9 cellular contexts compared by ENCODE assay signal in the genomic region with DNA sequence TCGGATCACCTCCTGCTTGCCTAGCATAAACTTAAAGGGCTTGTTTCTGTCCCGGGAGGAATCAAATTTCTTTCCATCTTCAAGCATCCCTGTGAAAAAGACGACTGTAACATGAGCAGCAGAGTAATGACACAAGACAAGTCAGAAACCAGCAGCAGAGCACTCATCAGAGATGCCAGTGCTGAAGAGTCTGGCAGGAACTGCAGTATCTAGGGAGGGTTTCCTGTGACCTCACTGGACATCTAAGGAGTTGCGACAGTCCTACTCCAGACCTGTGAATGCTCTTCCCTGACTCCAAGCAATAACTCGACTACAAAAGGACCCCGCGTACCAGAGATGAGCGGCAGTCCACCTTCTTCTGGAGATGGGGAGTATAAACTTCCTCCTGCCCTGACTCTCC. TPM values are rescaled to one million over a fixed set of nuclear protein-coding genes. Genes with fewer than 3 reads are reported as not detected.
DNase-seq lines count a peak whose midpoint lies in the region; ATAC-seq and TF ChIP-seq lines count a peak whose summit lies in the region.
"Had no signal": no experiment of that assay in that cellular context is flagged by ENCODE, and none has a peak within 500 bp of the region (broad histone marks: within the 10 kb centered on the region; RNA-seq: fewer than 3 reads in every experiment).

No MANE protein-coding gene starts in this region.

- H3K4me3 ChIP-seq in foreskin fibroblast (ENCODE audit: low read depth in 1 of 2, low read length in 2 of 2): no peak overlapping the region
- H3K4me3 ChIP-seq: SJSA1 had no signal

- H3K36me3 Mint-ChIP-seq in activated CD4-positive, alpha-beta T cell treated with anti-CD3 and anti-CD28 coated beads, Interleukin-2, amount 10 ng/mL, durations not matched to agents 7 days and 5 days (ENCODE audit: low read depth): peaks cover 61% of the 10 kb centered on the region
- H3K36me3 Mint-ChIP-seq in stimulated activated effector memory CD8-positive, alpha-beta T cell treated with anti-CD3 and anti-CD28 coated beads, Interleukin-12 subunit alpha, Interleukin-12 subunit beta, amount 100 ng/mL, for 72 hours: peaks cover 89% of the 10 kb centered on the region

- H3K27me3 Mint-ChIP-seq in activated CD4-positive, alpha-beta T cell treated with anti-CD3 and anti-CD28 coated beads, Interleukin-2, amount 10 ng/mL, durations not matched to agents 7 days and 5 days: no peaks in the 10 kb centered on the region

- TF ChIP-seq CTCF in foreskin fibroblast (IDR thresholded peaks at IDR 0.05; ENCODE audit: low read depth, low read length): no peak

- H3K4me3 Mint-ChIP-seq in activated CD4-positive, alpha-beta T cell treated with anti-CD3 and anti-CD28 coated beads, Interleukin-2, amount 10 ng/mL, durations not matched to agents 7 days and 5 days: no peak overlapping the region
- H3K4me3 Mint-ChIP-seq in stimulated activated effector memory CD8-positive, alpha-beta T cell treated with anti-CD3 and anti-CD28 coated beads, Interleukin-12 subunit alpha, Interleukin-12 subunit beta, amount 100 ng/mL, for 72 hours: peak overlapping the region; percentile 17

- POLR2A ChIA-PET in activated CD4-positive, alpha-beta T cell treated with anti-CD3 and anti-CD28 coated beads, Interleukin-2, amount 10 ng/mL, durations not matched to agents 7 days and 5 days (lab: Charles Lee): no interaction called here
- POLR2A ChIA-PET in HEK293T (lab: Yijun Ruan, JAX): no interaction called here

- ATAC-seq in SK-N-SH treated with all-trans-retinoic acid at 6 μM for 48 hours (peak; percentile 89), HG02571 (IDR thresholded peaks at IDR 0.05; ENCODE audit: unreplicated experiment) (no peak)
- ATAC-seq in stimulated activated effector memory CD8-positive, alpha-beta T cell treated with anti-CD3 and anti-CD28 coated beads, Interleukin-12 subunit alpha, Interleukin-12 subunit beta, amount 100 ng/mL, for 72 hours: no peak

- CTCF ChIA-PET in activated CD4-positive, alpha-beta T cell treated with anti-CD3 and anti-CD28 coated beads, Interleukin-2, amount 10 ng/mL, durations not matched to agents 7 days and 5 days (lab: Charles Lee): no interaction called here
- CTCF ChIA-PET in HEK293T (lab: Yijun Ruan, JAX): no interaction called here

- H3K27ac Mint-ChIP-seq in activated CD4-positive, alpha-beta T cell treated with anti-CD3 and anti-CD28 coated beads, Interleukin-2, amount 10 ng/mL, durations not matched to agents 7 days and 5 days: peak overlapping the region; percentile 62
- H3K27ac Mint-ChIP-seq in stimulated activated effector memory CD8-positive, alpha-beta T cell treated with anti-CD3 and anti-CD28 coated beads, Interleukin-12 subunit alpha, Interleukin-12 subunit beta, amount 100 ng/mL, for 72 hours: peak overlapping the region; percentile 93

- DNase-seq in activated CD4-positive, alpha-beta T cell treated with anti-CD3 and anti-CD28 coated beads, Interleukin-2, amount 10 ng/mL, durations not matched to agents 7 days and 5 days: no peak
- DNase-seq in activated CD4-positive, alpha-beta T cell treated with anti-CD3 and anti-CD28 coated beads, Interleukin-2, amount 50 U/mL, for 48 hours: no peak
- peak; percentile 84 to 88 for DNase-seq in foreskin fibroblast
- no peak for DNase-seq in stimulated activated effector memory CD8-positive, alpha-beta T cell treated with anti-CD3 and anti-CD28 coated beads, Interleukin-12 subunit alpha, Interleukin-12 subunit beta, amount 100 ng/mL, for 72 hours (ENCODE audit: low spot score in 2 of 2)
- DNase-seq in NAMALWA (ENCODE audit: low spot score): no peak
- no peak for DNase-seq in HEK293T (ENCODE audit: extremely low spot score)

- no peaks in the 10 kb centered on the region for H3K9me3 Mint-ChIP-seq in activated CD4-positive, alpha-beta T cell treated with anti-CD3 and anti-CD28 coated beads, Interleukin-2, amount 10 ng/mL, durations not matched to agents 7 days and 5 days
- H3K9me3 Mint-ChIP-seq in stimulated activated effector memory CD8-positive, alpha-beta T cell treated with anti-CD3 and anti-CD28 coated beads, Interleukin-12 subunit alpha, Interleukin-12 subunit beta, amount 100 ng/mL, for 72 hours: no peaks in the 10 kb centered on the region

- peaks cover 81% of the 10 kb centered on the region for H3K4me1 Mint-ChIP-seq in activated CD4-positive, alpha-beta T cell treated with anti-CD3 and anti-CD28 coated beads, Interleukin-2, amount 10 ng/mL, durations not matched to agents 7 days and 5 days
- H3K4me1 Mint-ChIP-seq in stimulated activated effector memory CD8-positive, alpha-beta T cell treated with anti-CD3 and anti-CD28 coated beads, Interleukin-12 subunit alpha, Interleukin-12 subunit beta, amount 100 ng/mL, for 72 hours: peaks cover 58% of the 10 kb centered on the region

TF ChIP-seq in SK-N-SH treated with all-trans-retinoic acid at 6 μM for 48 hours, 23 proteins besides CTCF, POLR2A, EP300 and RAD21:
- TF ChIP-seq ZC3H10 (CRISPR knock-in tag; IDR thresholded peaks at IDR 0.05): no peak
- TF ChIP-seq, protein P1, sequence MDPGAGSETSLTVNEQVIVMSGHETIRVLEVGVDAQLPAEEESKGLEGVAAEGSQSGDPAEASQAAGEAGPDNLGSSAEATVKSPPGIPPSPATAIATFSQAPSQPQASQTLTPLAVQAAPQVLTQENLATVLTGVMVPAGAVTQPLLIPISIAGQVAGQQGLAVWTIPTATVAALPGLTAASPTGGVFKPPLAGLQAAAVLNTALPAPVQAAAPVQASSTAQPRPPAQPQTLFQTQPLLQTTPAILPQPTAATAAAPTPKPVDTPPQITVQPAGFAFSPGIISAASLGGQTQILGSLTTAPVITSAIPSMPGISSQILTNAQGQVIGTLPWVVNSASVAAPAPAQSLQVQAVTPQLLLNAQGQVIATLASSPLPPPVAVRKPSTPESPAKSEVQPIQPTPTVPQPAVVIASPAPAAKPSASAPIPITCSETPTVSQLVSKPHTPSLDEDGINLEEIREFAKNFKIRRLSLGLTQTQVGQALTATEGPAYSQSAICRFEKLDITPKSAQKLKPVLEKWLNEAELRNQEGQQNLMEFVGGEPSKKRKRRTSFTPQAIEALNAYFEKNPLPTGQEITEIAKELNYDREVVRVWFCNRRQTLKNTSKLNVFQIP (CRISPR knock-in tag; IDR thresholded peaks at IDR 0.05; ENCODE audit: borderline replicate concordance, low read depth): no peak
- no peak for TF ChIP-seq CSDC2 (CRISPR knock-in tag; IDR thresholded peaks at IDR 0.05)
- no peak for TF ChIP-seq ISL1 (CRISPR knock-in tag; IDR thresholded peaks at IDR 0.05)
- no peak for TF ChIP-seq ZFP3 (CRISPR knock-in tag; IDR thresholded peaks at IDR 0.05)

TF ChIP-seq in HEK293T, 16 proteins besides CTCF, POLR2A, EP300 and RAD21:
- TF ChIP-seq TARDBP (IDR thresholded peaks at IDR 0.05) (no peak), FOXA1 (IDR thresholded peaks at IDR 0.05) (no peak), NFRKB (IDR thresholded peaks at IDR 0.05) (no peak), FOXK2 (IDR thresholded peaks at IDR 0.05) (no peak), ZNF384 (IDR thresholded peaks at IDR 0.05) (no peak), HDGF (IDR thresholded peaks at IDR 0.05; ENCODE audit: borderline replicate concordance) (no peak), LEF1 (IDR thresholded peaks at IDR 0.05; ENCODE audit: borderline replicate concordance) (no peak), L3MBTL2 (conservative IDR thresholded peaks at IDR 0.05) (no peak), SUZ12 (IDR thresholded peaks at IDR 0.05) (no peak), ELF4 (IDR thresholded peaks at IDR 0.05) (no peak), CTBP1 (IDR thresholded peaks at IDR 0.05; ENCODE audit: borderline replicate concordance) (no peak), ARNT (IDR thresholded peaks at IDR 0.05) (no peak), BHLHE40 (IDR thresholded peaks at IDR 0.05; ENCODE audit: borderline replicate concordance) (no peak), SP1 (IDR thresholded peaks at IDR 0.05) (no peak), FOXM1 (IDR thresholded peaks at IDR 0.05; ENCODE audit: borderline replicate concordance) (no peak)
- TF ChIP-seq, protein P2, sequence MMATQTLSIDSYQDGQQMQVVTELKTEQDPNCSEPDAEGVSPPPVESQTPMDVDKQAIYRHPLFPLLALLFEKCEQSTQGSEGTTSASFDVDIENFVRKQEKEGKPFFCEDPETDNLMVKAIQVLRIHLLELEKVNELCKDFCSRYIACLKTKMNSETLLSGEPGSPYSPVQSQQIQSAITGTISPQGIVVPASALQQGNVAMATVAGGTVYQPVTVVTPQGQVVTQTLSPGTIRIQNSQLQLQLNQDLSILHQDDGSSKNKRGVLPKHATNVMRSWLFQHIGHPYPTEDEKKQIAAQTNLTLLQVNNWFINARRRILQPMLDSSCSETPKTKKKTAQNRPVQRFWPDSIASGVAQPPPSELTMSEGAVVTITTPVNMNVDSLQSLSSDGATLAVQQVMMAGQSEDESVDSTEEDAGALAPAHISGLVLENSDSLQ (IDR thresholded peaks at IDR 0.05): no peak

RNA-seq across cellular contexts. Expression of gene FKBP1A, which starts 17.3 kb away (rescaled TPM):
- total RNA-seq in activated CD4-positive, alpha-beta T cell treated with anti-CD3 and anti-CD28 coated beads, Interleukin-2, amount 10 ng/mL, durations not matched to agents 7 days and 5 days: 100 to 1,000 TPM; 207 to 238 TPM

RNA-seq across cellular contexts. Expression of gene SDCBP2, which starts 46.6 kb away (rescaled TPM):
- 1 to 10 TPM; 1.4 to 2.2 TPM for total RNA-seq in activated CD4-positive, alpha-beta T cell treated with anti-CD3 and anti-CD28 coated beads, Interleukin-2, amount 10 ng/mL, durations not matched to agents 7 days and 5 days

Comparison
In these comparisons a context has a peak if more than half of its experiments do, and no peak if none do; other contexts are left out.
1. DNase-seq: peak in foreskin fibroblast (2 of 2); none in activated CD4-positive, alpha-beta T cell treated with anti-CD3 and anti-CD28 coated beads, Interleukin-2, amount 10 ng/mL, durations not matched to agents 7 days and 5 days (single experiment), activated CD4-positive, alpha-beta T cell treated with anti-CD3 and anti-CD28 coated beads, Interleukin-2, amount 50 U/mL, for 48 hours (0 of 2), stimulated activated effector memory CD8-positive, alpha-beta T cell treated with anti-CD3 and anti-CD28 coated beads, Interleukin-12 subunit alpha, Interleukin-12 subunit beta, amount 100 ng/mL, for 72 hours (0 of 2), NAMALWA (single experiment) and HEK293T (single experiment).